ENCODE assay signal across 19 cellular contexts in genomic region chr2:130566165-130566564, GRCh38. TPM values are rescaled to one million over a fixed set of nuclear protein-coding genes. Genes with fewer than 3 reads are reported as not detected.
"Had no signal": no experiment of that assay in that cellular context is flagged by ENCODE, and none has a peak within 500 bp of the region (broad histone marks: within the 10 kb centered on the region; RNA-seq: fewer than 3 reads in every experiment).

No MANE protein-coding gene starts in this region.

RNA-seq across cellular contexts. Expression of gene CFC1, which starts 33.2 kb away (rescaled TPM):
- total RNA-seq: activated naive CD4-positive, alpha-beta T cell treated with anti-CD3 and anti-CD28 coated beads for 36 hours; activated naive CD4-positive, alpha-beta T cell treated with anti-CD3 and anti-CD28 coated beads, Interleukin-2, amount 50 U/mL, for 72 hours; activated naive CD8-positive, alpha-beta T cell treated with anti-CD3 and anti-CD28 coated beads for 36 hours; activated naive CD8-positive, alpha-beta T cell treated with anti-CD3 and anti-CD28 coated beads, Interleukin-2, amount 10 ng/mL, durations not matched to agents 7 days and 5 days; activated T-cell treated with anti-CD3 and anti-CD28 coated beads, Interleukin-2, amount 50 U/mL, for 72 hours; activated T-helper 1 cell treated with anti-CD3 and anti-CD28 coated beads, Interleukin-12 subunit alpha, Interleukin-12 subunit beta, Interleukin-2, Interleukin-4 antibody, amounts not matched to agents 30 ng/mL and 10 ng/mL and 1 ng/mL, durations not matched to agents 14 hours and 24 hours and 36 hours; activated T-helper 17 cell treated with anti-CD3 and anti-CD28 coated beads, Interleukin-2, amount 50 U/mL, for 72 hours; activated T-helper 2 cell treated with anti-CD3 and anti-CD28 coated beads, Interferon-gamma antibody, Interleukin-2, Interleukin-4, amounts not matched to agents 10 μg/mL and 5 μg/mL and 100 μg/mL, durations not matched to agents 14 hours and 24 hours and 36 hours; aorta; ascending aorta; astrocyte; breast epithelium; bronchial epithelial cell; cardiac septum had no signal

RNA-seq across cellular contexts. Expression of gene POTEJ, which starts 45.1 kb away (rescaled TPM):
- total RNA-seq: activated naive CD4-positive, alpha-beta T cell treated with anti-CD3 and anti-CD28 coated beads for 36 hours; activated naive CD4-positive, alpha-beta T cell treated with anti-CD3 and anti-CD28 coated beads, Interleukin-2, amount 50 U/mL, for 72 hours; activated naive CD8-positive, alpha-beta T cell treated with anti-CD3 and anti-CD28 coated beads for 36 hours; activated naive CD8-positive, alpha-beta T cell treated with anti-CD3 and anti-CD28 coated beads, Interleukin-2, amount 10 ng/mL, durations not matched to agents 7 days and 5 days; activated T-cell treated with anti-CD3 and anti-CD28 coated beads, Interleukin-2, amount 50 U/mL, for 4 hours; activated T-cell treated with anti-CD3 and anti-CD28 coated beads, Interleukin-2, amount 50 U/mL, for 72 hours; activated T-helper 1 cell treated with anti-CD3 and anti-CD28 coated beads, Interleukin-12 subunit alpha, Interleukin-12 subunit beta, Interleukin-2, Interleukin-4 antibody, amounts not matched to agents 30 ng/mL and 10 ng/mL and 1 ng/mL, durations not matched to agents 14 hours and 24 hours and 36 hours; activated T-helper 17 cell treated with anti-CD3 and anti-CD28 coated beads, Interleukin-2, amount 50 U/mL, for 72 hours; activated T-helper 2 cell treated with anti-CD3 and anti-CD28 coated beads, Interferon-gamma antibody, Interleukin-2, Interleukin-4, amounts not matched to agents 10 μg/mL and 5 μg/mL and 100 μg/mL, durations not matched to agents 14 hours and 24 hours and 36 hours; adrenal gland; aorta; ascending aorta; astrocyte; breast epithelium; bronchial epithelial cell; cardiac septum had no signal

RNA-seq across cellular contexts. Expression of gene CFC1B, which starts 45.1 kb away (rescaled TPM):
- total RNA-seq: activated naive CD4-positive, alpha-beta T cell treated with anti-CD3 and anti-CD28 coated beads for 36 hours; activated naive CD4-positive, alpha-beta T cell treated with anti-CD3 and anti-CD28 coated beads, Interleukin-2, amount 50 U/mL, for 72 hours; activated naive CD8-positive, alpha-beta T cell treated with anti-CD3 and anti-CD28 coated beads for 36 hours; activated naive CD8-positive, alpha-beta T cell treated with anti-CD3 and anti-CD28 coated beads, Interleukin-2, amount 10 ng/mL, durations not matched to agents 7 days and 5 days; activated T-cell treated with anti-CD3 and anti-CD28 coated beads, Interleukin-2, amount 50 U/mL, for 4 hours; activated T-cell treated with anti-CD3 and anti-CD28 coated beads, Interleukin-2, amount 50 U/mL, for 72 hours; activated T-helper 1 cell treated with anti-CD3 and anti-CD28 coated beads, Interleukin-12 subunit alpha, Interleukin-12 subunit beta, Interleukin-2, Interleukin-4 antibody, amounts not matched to agents 30 ng/mL and 10 ng/mL and 1 ng/mL, durations not matched to agents 14 hours and 24 hours and 36 hours; activated T-helper 17 cell treated with anti-CD3 and anti-CD28 coated beads, Interleukin-2, amount 50 U/mL, for 72 hours; activated T-helper 2 cell treated with anti-CD3 and anti-CD28 coated beads, Interferon-gamma antibody, Interleukin-2, Interleukin-4, amounts not matched to agents 10 μg/mL and 5 μg/mL and 100 μg/mL, durations not matched to agents 14 hours and 24 hours and 36 hours; adrenal gland; aorta; ascending aorta; astrocyte; body of pancreas; breast epithelium; bronchial epithelial cell; cardiac muscle cell; cardiac septum; cerebellum had no signal

RNA-seq across cellular contexts. Expression of gene POTEI, which starts 57.0 kb away (rescaled TPM):
- total RNA-seq: activated naive CD4-positive, alpha-beta T cell treated with anti-CD3 and anti-CD28 coated beads for 36 hours; activated naive CD4-positive, alpha-beta T cell treated with anti-CD3 and anti-CD28 coated beads, Interleukin-2, amount 50 U/mL, for 72 hours; activated naive CD8-positive, alpha-beta T cell treated with anti-CD3 and anti-CD28 coated beads for 36 hours; activated naive CD8-positive, alpha-beta T cell treated with anti-CD3 and anti-CD28 coated beads, Interleukin-2, amount 10 ng/mL, durations not matched to agents 7 days and 5 days; activated T-cell treated with anti-CD3 and anti-CD28 coated beads, Interleukin-2, amount 50 U/mL, for 4 hours; activated T-cell treated with anti-CD3 and anti-CD28 coated beads, Interleukin-2, amount 50 U/mL, for 72 hours; activated T-helper 1 cell treated with anti-CD3 and anti-CD28 coated beads, Interleukin-12 subunit alpha, Interleukin-12 subunit beta, Interleukin-2, Interleukin-4 antibody, amounts not matched to agents 30 ng/mL and 10 ng/mL and 1 ng/mL, durations not matched to agents 14 hours and 24 hours and 36 hours; activated T-helper 17 cell treated with anti-CD3 and anti-CD28 coated beads, Interleukin-2, amount 50 U/mL, for 72 hours; activated T-helper 2 cell treated with anti-CD3 and anti-CD28 coated beads, Interferon-gamma antibody, Interleukin-2, Interleukin-4, amounts not matched to agents 10 μg/mL and 5 μg/mL and 100 μg/mL, durations not matched to agents 14 hours and 24 hours and 36 hours; ascending aorta; bronchial epithelial cell; cardiac septum had no signal
